18 cellular contexts compared by ENCODE assay signal in genomic region chr11:2310073-2310785, GRCh38. TPM values are rescaled to one million over a fixed set of nuclear protein-coding genes. Genes with fewer than 3 reads are reported as not detected.
"Had no signal": no experiment of that assay in that cellular context is flagged by ENCODE, and none has a peak within 500 bp of the region (broad histone marks: within the 10 kb centered on the region; RNA-seq: fewer than 3 reads in every experiment).

No MANE protein-coding gene starts in this region.

- H3K9me3 ChIP-seq: body of pancreas, pancreas had no signal

- H3K36me3 Mint-ChIP-seq: stimulated activated naive B cell treated with anti-CD40 and anti-IgM and Interleukin-4, amounts not matched to agents 10 μg/mL and 1 μg/mL and 100 μg/mL, for 72 hours had no signal

- H3K4me1 ChIP-seq: foreskin keratinocyte had no signal

- ATAC-seq: activated CD4-positive, CD25-positive, alpha-beta regulatory T cell treated with anti-CD3 and anti-CD28 coated beads, Interleukin-2, amount 50 U/mL, for 24 hours; body of pancreas; foreskin keratinocyte; left lobe of liver; pancreas; sciatic nerve; stimulated activated naive B cell treated with anti-CD40 and anti-IgM and Interleukin-4, amounts not matched to agents 10 μg/mL and 1 μg/mL and 100 μg/mL, for 72 hours had no signal

- H3K36me3 ChIP-seq: pancreas had no signal

- H3K4me3 Mint-ChIP-seq: endodermal cell; stimulated activated naive B cell treated with anti-CD40 and anti-IgM and Interleukin-4, amounts not matched to agents 10 μg/mL and 1 μg/mL and 100 μg/mL, for 72 hours; T-helper 1 cell treated with Interleukin-12 subunit alpha and Interleukin-12 subunit beta and Interleukin-4 antibody, amounts not matched to agents 30 μg/mL and 1 μg/mL, for 36 hours had no signal

- H3K27ac Mint-ChIP-seq: endodermal cell; stimulated activated naive B cell treated with anti-CD40 and anti-IgM and Interleukin-4, amounts not matched to agents 10 μg/mL and 1 μg/mL and 100 μg/mL, for 72 hours; T-helper 1 cell treated with Interleukin-12 subunit alpha and Interleukin-12 subunit beta and Interleukin-4 antibody, amounts not matched to agents 30 μg/mL and 1 μg/mL, for 36 hours had no signal

- DNase-seq: activated naive CD4-positive, alpha-beta T cell treated with Interleukin-2 at 50 U/mL for 16 hours; caudate nucleus; endodermal cell; foreskin keratinocyte; hypothalamus; islet precursor cell; mammary epithelial cell; midbrain; stimulated activated CD4-positive, alpha-beta T cell treated with anti-CD3 and anti-CD28 coated beads, Interleukin-4, amount 100 ng/mL, for 4 hours; stimulated activated naive B cell treated with anti-CD40 and anti-IgM and Interleukin-4, amounts not matched to agents 10 μg/mL and 1 μg/mL and 100 μg/mL, for 72 hours had no signal

- H3K27ac ChIP-seq: body of pancreas, epithelial cell of prostate, foreskin keratinocyte, pancreas had no signal

- H3K27me3 ChIP-seq: body of pancreas, dorsolateral prefrontal cortex, foreskin keratinocyte, pancreas had no signal

- H3K4me3 ChIP-seq: body of pancreas, dorsolateral prefrontal cortex, pancreas had no signal

- H3K9me3 Mint-ChIP-seq: endodermal cell; stimulated activated naive B cell treated with anti-CD40 and anti-IgM and Interleukin-4, amounts not matched to agents 10 μg/mL and 1 μg/mL and 100 μg/mL, for 72 hours; T-helper 1 cell treated with Interleukin-12 subunit alpha and Interleukin-12 subunit beta and Interleukin-4 antibody, amounts not matched to agents 30 μg/mL and 1 μg/mL, for 36 hours had no signal

RNA-seq across cellular contexts. Expression of gene TSPAN32, which starts 8.4 kb away (rescaled TPM):
- total RNA-seq: endodermal cell, foreskin keratinocyte, mammary epithelial cell had no signal

RNA-seq across cellular contexts. Expression of gene C11orf21, which starts 8.5 kb away (rescaled TPM):
- total RNA-seq: foreskin keratinocyte, mammary epithelial cell had no signal

RNA-seq across cellular contexts. Expression of gene ASCL2, which starts 39.8 kb away (rescaled TPM):
- total RNA-seq: endodermal cell, mammary epithelial cell had no signal
